ENCODE assay signal across 11 cellular contexts in the genomic region with DNA sequence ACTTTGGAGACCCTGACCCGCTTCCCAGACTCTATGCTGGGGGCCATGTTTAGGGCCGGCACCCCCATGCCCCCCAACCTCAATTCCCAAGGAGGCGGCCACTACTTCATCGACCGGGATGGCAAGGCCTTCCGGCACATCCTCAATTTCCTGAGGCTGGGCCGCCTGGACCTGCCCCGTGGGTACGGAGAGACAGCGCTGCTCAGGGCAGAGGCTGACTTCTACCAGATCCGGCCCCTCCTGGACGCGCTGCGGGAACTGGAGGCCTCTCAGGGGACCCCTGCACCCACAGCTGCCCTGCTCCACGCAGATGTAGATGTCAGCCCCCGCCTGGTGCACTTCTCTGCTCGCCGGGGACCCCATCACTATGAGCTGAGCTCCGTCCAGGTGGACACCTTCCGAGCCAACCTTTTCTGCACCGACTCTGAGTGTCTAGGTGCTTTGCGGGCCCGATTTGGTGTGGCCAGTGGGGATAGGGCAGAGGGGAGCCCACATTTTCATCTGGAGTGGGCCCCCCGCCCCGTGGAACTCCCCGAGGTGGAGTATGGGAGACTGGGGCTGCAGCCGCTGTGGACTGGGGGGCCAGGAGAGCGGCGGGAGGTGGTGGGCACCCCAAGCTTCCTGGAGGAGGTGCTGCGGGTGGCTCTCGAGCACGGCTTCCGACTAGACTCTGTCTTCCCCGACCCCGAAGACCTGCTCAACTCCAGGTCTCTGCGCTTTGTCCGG. TPM values are rescaled to one million over a fixed set of nuclear protein-coding genes. Genes with fewer than 3 reads are reported as not detected.
A peak's percentile ranks its signal among the peaks of the same experiment; 100 is the strongest.
DNase-seq lines count a peak whose midpoint lies in the region; ATAC-seq, FAIRE-seq and TF ChIP-seq lines count a peak whose summit lies in the region.
"Had no signal": no experiment of that assay in that cellular context is flagged by ENCODE, and none has a peak within 500 bp of the region (broad histone marks: within the 10 kb centered on the region; RNA-seq: fewer than 3 reads in every experiment).

No MANE protein-coding gene starts in this region.

- no peak overlapping the region for H2AFZ ChIP-seq in HepG2 (ENCODE audit: low read length)

- H3K4me3 Mint-ChIP-seq in T-helper 1 cell treated with Interleukin-12 subunit alpha and Interleukin-12 subunit beta and Interleukin-4 antibody, amounts not matched to agents 30 μg/mL and 1 μg/mL, for 36 hours = peak overlapping the region; percentile 87

- peak overlapping the region; percentile 97 for H3K4me3 ChIP-seq in adipocyte (ENCODE audit: low read length)
- peak overlapping the region; percentile 64 to 88 (median 87); a peak in 3 of 6 replicates for H3K4me3 ChIP-seq in HepG2 (replicated peaks in 1 of 3; ENCODE audit: insufficient read depth in 1 of 3, low read depth in 2 of 3, low read length in 3 of 3)
- peak overlapping the region; percentile 79 for H3K4me3 ChIP-seq in suprapubic skin

- peaks cover 13% of the 10 kb centered on the region; the same call in 1 of the 2 replicates for H4K20me1 ChIP-seq in HepG2 (ENCODE audit: insufficient read depth, low read length)

- peak overlapping the region; percentile 90 for H3K4me2 ChIP-seq in HepG2 (ENCODE audit: low read depth, low read length)

- no peak overlapping the region for H3K27ac ChIP-seq in HepG2 (ENCODE audit: extremely low read length, insufficient read depth, low read length)
- peak overlapping the region; percentile 97 for H3K27ac ChIP-seq in suprapubic skin

- POLR2A ChIA-PET in HepG2 (lab: Yijun Ruan, JAX) = interaction anchor here (1.6 to 7.0 kb wide), 2 partner anchors 24 to 51 kb away, joined by 4 to 44 read pairs; partner anchors contain the start of genes NEURL4 and TMEM256

- peak overlapping the region; percentile 100 for H3K9ac ChIP-seq in adipocyte (ENCODE audit: low read length)
- no peak overlapping the region for H3K9ac ChIP-seq in HepG2 (ENCODE audit: insufficient read depth, low read depth, low read length)

- H3K27me3 ChIP-seq in adipocyte (replicated peaks; ENCODE audit: control insufficient read depth, insufficient read depth, low read length) = no peaks in the 10 kb centered on the region
- peaks cover 0 to 5% of the 10 kb centered on the region in 2 experiments; a peak in 1 of 5 replicates for H3K27me3 ChIP-seq in HepG2 (ENCODE audit: control insufficient read depth in 1 of 2, insufficient read depth in 2 of 2, low read length in 2 of 2)
- H3K27me3 ChIP-seq in suprapubic skin = no peaks in the 10 kb centered on the region

- TF ChIP-seq POLR2A in HepG2 (IDR thresholded peaks at IDR 0.05; ENCODE audit: insufficient read depth in 1 of 2, low read depth in 2 of 2, low read length in 2 of 2) = no peak
- no peak for TF ChIP-seq POLR2A in suprapubic skin (IDR thresholded peaks at IDR 0.05)

- BruUV-seq in HepG2 (replicated peaks; lab: Mats Ljungman, UMichigan) = no TSS peak

- ATAC-seq in HepG2 (no peak), GM21526 (IDR thresholded peaks at IDR 0.05; ENCODE audit: low FRiP score, unreplicated experiment) (no peak)

- H3K36me3 ChIP-seq in adipocyte (ENCODE audit: control insufficient read depth, insufficient read depth, low read length, severe bottlenecking) = no peaks in the 10 kb centered on the region
- H3K36me3 ChIP-seq in HepG2 (replicated peaks in 1 of 2; ENCODE audit: control insufficient read depth in 1 of 2, insufficient read depth in 2 of 2, low read length in 2 of 2) = no peaks in the 10 kb centered on the region
- H3K36me3 ChIP-seq in suprapubic skin = no peaks in the 10 kb centered on the region

- peaks cover 27% of the 10 kb centered on the region for H3K36me3 Mint-ChIP-seq in T-helper 1 cell treated with Interleukin-12 subunit alpha and Interleukin-12 subunit beta and Interleukin-4 antibody, amounts not matched to agents 30 μg/mL and 1 μg/mL, for 36 hours (ENCODE audit: low read depth)

- TF ChIP-seq CTCF in HepG2 (CRISPR knock-in tag; IDR thresholded peaks at IDR 0.05) = no peak
- TF ChIP-seq CTCF in suprapubic skin (IDR thresholded peaks at IDR 0.05) = no peak

- H3K27me3 Mint-ChIP-seq in T-helper 1 cell treated with Interleukin-12 subunit alpha and Interleukin-12 subunit beta and Interleukin-4 antibody, amounts not matched to agents 30 μg/mL and 1 μg/mL, for 36 hours (ENCODE audit: low read depth) = no peaks in the 10 kb centered on the region

- FAIRE-seq in HepG2 (lab: Jason Lieb, UNC) (no peak), frontal cortex (lab: Jason Lieb, UNC) (no peak), GM19239 (lab: Jason Lieb, UNC) (no peak)
- FAIRE-seq: H54 had no signal

- H3K79me2 ChIP-seq in HepG2 (ENCODE audit: insufficient read depth, low read length) = no peaks in the 10 kb centered on the region

- CTCF ChIA-PET in HepG2 (lab: Yijun Ruan, JAX; ENCODE audit: low intra/inter-chr PET ratio, low total read pairs) = no interaction called here

- WGBS in HepG2 (ENCODE audit: low lambda C conversion rate) = 74% methylated on average over 15 of the region's 37 CpGs
- 68% methylated on average over 15 of the region's 37 CpGs for WGBS in suprapubic skin

- no peaks in the 10 kb centered on the region for H3K9me3 ChIP-seq in adipocyte (ENCODE audit: control insufficient read depth, low read length)
- no peaks in the 10 kb centered on the region for H3K9me3 ChIP-seq in HepG2 (ENCODE audit: low read length)
- H3K9me3 ChIP-seq in suprapubic skin = no peaks in the 10 kb centered on the region

- TF ChIP-seq EP300 in HepG2 (IDR thresholded peaks at IDR 0.05; ENCODE audit: low read depth in 2 of 2, low read length in 2 of 2) (no peak), HepG2 (CRISPR knock-in tag; IDR thresholded peaks at IDR 0.05; ENCODE audit: borderline replicate concordance) (no peak), suprapubic skin (IDR thresholded peaks at IDR 0.05) (no peak)

- peaks cover 53% of the 10 kb centered on the region for H3K4me1 ChIP-seq in adipocyte (ENCODE audit: control insufficient read depth, insufficient read depth, low read length)
- peaks cover 46% of the 10 kb centered on the region for H3K4me1 ChIP-seq in HepG2 (ENCODE audit: insufficient read depth, low read length)
- peaks cover 74% of the 10 kb centered on the region for H3K4me1 ChIP-seq in suprapubic skin

- intact Hi-C loops in HepG2 (cut with micrococcal nuclease; ENCODE audit: unreplicated experiment) = loop anchor here (5.0 to 10.0 kb wide), 2 partner anchors 212 to 306 kb away; partner anchors contain the start of gene SENP3

- H3K9me3 Mint-ChIP-seq in T-helper 1 cell treated with Interleukin-12 subunit alpha and Interleukin-12 subunit beta and Interleukin-4 antibody, amounts not matched to agents 30 μg/mL and 1 μg/mL, for 36 hours = no peaks in the 10 kb centered on the region

- TF ChIP-seq RAD21 in HepG2 (CRISPR knock-in tag; IDR thresholded peaks at IDR 0.05) = no peak

- DNase-seq in T-helper 1 cell (no peak), adipocyte (ENCODE audit: low read depth) (no peak), HepG2 (ENCODE audit: low spot score) (no peak), suprapubic skin (ENCODE audit: low spot score in 2 of 2) (peak in 1 of 2 donors; percentile 74), frontal cortex (ENCODE audit: low spot score in 2 of 2) (no peak), GM19239 (ENCODE audit: insufficient read length, low spot score) (no peak)
- DNase-seq: NCI-H2171 had no signal

- peaks cover 42% of the 10 kb centered on the region for H3K4me1 Mint-ChIP-seq in T-helper 1 cell treated with Interleukin-12 subunit alpha and Interleukin-12 subunit beta and Interleukin-4 antibody, amounts not matched to agents 30 μg/mL and 1 μg/mL, for 36 hours (ENCODE audit: low read depth)

- H3K27ac Mint-ChIP-seq in T-helper 1 cell treated with Interleukin-12 subunit alpha and Interleukin-12 subunit beta and Interleukin-4 antibody, amounts not matched to agents 30 μg/mL and 1 μg/mL, for 36 hours = peak overlapping the region; percentile 82

- in situ Hi-C loops in HepG2 (cut with HindIII; ENCODE audit: extremely low pct_ligation_motif_present, low pct_unique_long_range_greater_than_20kb) = no loop called here

RNA-seq across cellular contexts. Expression of gene KCTD11, which starts 1.1 kb away (rescaled TPM):
- total RNA-seq in HepG2 (2016; rRNA removed; fragmentation: Illumina TruSeq; extraction: Trizol) = 1.3 and 1.6 TPM in 2 replicates
- 0.30 and 0.44 TPM in 2 replicates for total RNA-seq in HepG2 (2016; cell fraction: cytosol; rRNA removed; fragmentation: Illumina TruSeq; extraction: Trizol; ENCODE audit: low read depth)
- total RNA-seq in HepG2 (2016; cell fraction: insoluble cytoplasmic fraction; rRNA removed; fragmentation: Illumina TruSeq; extraction: Trizol) = 0.79 and 1.5 TPM in 2 replicates
- total RNA-seq in HepG2 (2016; cell fraction: membrane; rRNA removed; fragmentation: Illumina TruSeq; extraction: Trizol) = 0.79 and 1.1 TPM in 2 replicates
- 0.93 and 1.2 TPM in 2 replicates for total RNA-seq in HepG2 (2016; cell fraction: nucleus; rRNA removed; fragmentation: Illumina TruSeq; extraction: Trizol)
- polyA plus RNA-seq in HepG2 (2011; rRNA removed) = 2.6 and 3.1 TPM in 2 replicates
- 2.7 and 2.8 TPM in 2 replicates for polyA plus RNA-seq in HepG2 (2011; cell fraction: cytosol; rRNA removed)
- polyA plus RNA-seq in HepG2 (2011; cell fraction: nucleus; rRNA removed) = 2.5 TPM in 2 replicates
- polyA plus RNA-seq in HepG2 (2012) = 1.4 and 1.8 TPM in 2 replicates
- 0.15 and 0.19 TPM in 2 replicates for polyA plus RNA-seq in HepG2 (2016; cell fraction: cytosol; fragmentation: Illumina TruSeq; extraction: Trizol; ENCODE audit: low read depth)
- polyA plus RNA-seq in HepG2 (2016; cell fraction: insoluble cytoplasmic fraction; fragmentation: Illumina TruSeq; extraction: Trizol; ENCODE audit: low read depth) = 1.0 and 1.3 TPM in 2 replicates
- polyA plus RNA-seq in HepG2 (2016; cell fraction: membrane; fragmentation: Illumina TruSeq; extraction: Trizol; ENCODE audit: low read depth) = 0.49 and 0.56 TPM in 2 replicates
- 1.6 and 1.7 TPM in 2 replicates for polyA plus RNA-seq in HepG2 (2016; cell fraction: nucleus; fragmentation: Illumina TruSeq; extraction: Trizol; ENCODE audit: insufficient read depth, low read depth)
- polyA minus RNA-seq in HepG2 (2011; rRNA and poly(A)+ RNA removed; ENCODE audit: low replicate concordance) = 4.4 and 4.6 TPM in 2 replicates
- polyA minus RNA-seq in HepG2 (2011; cell fraction: cytosol; rRNA and poly(A)+ RNA removed) = 1.8 and 2.1 TPM in 2 replicates
- polyA minus RNA-seq in HepG2 (2011; cell fraction: nucleus; rRNA and poly(A)+ RNA removed) = 2.9 and 3.0 TPM in 2 replicates
- total RNA-seq in suprapubic skin = 10 to 100 TPM in 3 of 4 donors, 1 to 10 TPM in 1; 9.1 to 50.1 (median 32.4) TPM
- 3.3 TPM for total RNA-seq in frontal cortex

RNA-seq across cellular contexts. Expression of gene TMEM95, which starts 1.9 kb away (rescaled TPM):
- total RNA-seq in HepG2 (2016; rRNA removed; fragmentation: Illumina TruSeq; extraction: Trizol) (not detected in 2 replicates), suprapubic skin (under 1 TPM in 1 of 4 donors, not detected in 3; 0.44 TPM), frontal cortex (not detected)
- total RNA-seq in HepG2 (2016; cell fraction: cytosol; rRNA removed; fragmentation: Illumina TruSeq; extraction: Trizol; ENCODE audit: low read depth) = not detected in 2 replicates
- total RNA-seq in HepG2 (2016; cell fraction: insoluble cytoplasmic fraction; rRNA removed; fragmentation: Illumina TruSeq; extraction: Trizol) = not detected in 2 replicates
- not detected in 2 replicates for total RNA-seq in HepG2 (2016; cell fraction: membrane; rRNA removed; fragmentation: Illumina TruSeq; extraction: Trizol)
- not detected in 2 replicates for total RNA-seq in HepG2 (2016; cell fraction: nucleus; rRNA removed; fragmentation: Illumina TruSeq; extraction: Trizol)
- polyA plus RNA-seq in HepG2 (2011; rRNA removed) = not detected in 2 replicates
- polyA plus RNA-seq in HepG2 (2011; cell fraction: cytosol; rRNA removed) = not detected in 2 replicates
- not detected in 2 replicates for polyA plus RNA-seq in HepG2 (2011; cell fraction: nucleus; rRNA removed)
- polyA plus RNA-seq in HepG2 (2012) = not detected in 2 replicates
- not detected in 2 replicates for polyA plus RNA-seq in HepG2 (2016; cell fraction: cytosol; fragmentation: Illumina TruSeq; extraction: Trizol; ENCODE audit: low read depth)
- polyA plus RNA-seq in HepG2 (2016; cell fraction: insoluble cytoplasmic fraction; fragmentation: Illumina TruSeq; extraction: Trizol; ENCODE audit: low read depth) = not detected in 2 replicates
- polyA plus RNA-seq in HepG2 (2016; cell fraction: membrane; fragmentation: Illumina TruSeq; extraction: Trizol; ENCODE audit: low read depth) = not detected in 2 replicates
- polyA plus RNA-seq in HepG2 (2016; cell fraction: nucleus; fragmentation: Illumina TruSeq; extraction: Trizol; ENCODE audit: insufficient read depth, low read depth) = not detected in 2 replicates
- polyA minus RNA-seq in HepG2 (2011; rRNA and poly(A)+ RNA removed; ENCODE audit: low replicate concordance) = not detected in 2 replicates
- polyA minus RNA-seq in HepG2 (2011; cell fraction: cytosol; rRNA and poly(A)+ RNA removed) = not detected in 2 replicates
- polyA minus RNA-seq in HepG2 (2011; cell fraction: nucleus; rRNA and poly(A)+ RNA removed) = 0.37 TPM in 1 of 2 replicates, not detected in the other
- total RNA-seq: omental fat pad had no signal

RNA-seq across cellular contexts. Expression of gene ACAP1, which starts 16.7 kb away (rescaled TPM):
- 1.3 TPM in 1 of 2 replicates, not detected in the other for total RNA-seq in HepG2 (2016; rRNA removed; fragmentation: Illumina TruSeq; extraction: Trizol)
- 4.2 and 4.3 TPM in 2 replicates for total RNA-seq in HepG2 (2016; cell fraction: cytosol; rRNA removed; fragmentation: Illumina TruSeq; extraction: Trizol; ENCODE audit: low read depth)
- 2.2 TPM in 1 of 2 replicates, not detected in the other for total RNA-seq in HepG2 (2016; cell fraction: insoluble cytoplasmic fraction; rRNA removed; fragmentation: Illumina TruSeq; extraction: Trizol)
- 2.8 and 4.1 TPM in 2 replicates for total RNA-seq in HepG2 (2016; cell fraction: membrane; rRNA removed; fragmentation: Illumina TruSeq; extraction: Trizol)
- not detected in 2 replicates for total RNA-seq in HepG2 (2016; cell fraction: nucleus; rRNA removed; fragmentation: Illumina TruSeq; extraction: Trizol)
- polyA plus RNA-seq in HepG2 (2011; rRNA removed) = 2.5 and 3.1 TPM in 2 replicates
- 2.2 and 2.5 TPM in 2 replicates for polyA plus RNA-seq in HepG2 (2011; cell fraction: cytosol; rRNA removed)
- 3.8 and 5.2 TPM in 2 replicates for polyA plus RNA-seq in HepG2 (2011; cell fraction: nucleus; rRNA removed)
- 3.7 and 6.1 TPM in 2 replicates for polyA plus RNA-seq in HepG2 (2012)
- polyA plus RNA-seq in HepG2 (2016; cell fraction: cytosol; fragmentation: Illumina TruSeq; extraction: Trizol; ENCODE audit: low read depth) = 2.3 and 3.5 TPM in 2 replicates
- polyA plus RNA-seq in HepG2 (2016; cell fraction: insoluble cytoplasmic fraction; fragmentation: Illumina TruSeq; extraction: Trizol; ENCODE audit: low read depth) = not detected in 2 replicates
- 0.87 TPM in 1 of 2 replicates, not detected in the other for polyA plus RNA-seq in HepG2 (2016; cell fraction: membrane; fragmentation: Illumina TruSeq; extraction: Trizol; ENCODE audit: low read depth)
- 1.2 and 2.1 TPM in 2 replicates for polyA plus RNA-seq in HepG2 (2016; cell fraction: nucleus; fragmentation: Illumina TruSeq; extraction: Trizol; ENCODE audit: insufficient read depth, low read depth)
- polyA minus RNA-seq in HepG2 (2011; rRNA and poly(A)+ RNA removed; ENCODE audit: low replicate concordance) = 0.12 TPM in 1 of 2 replicates, not detected in the other
- polyA minus RNA-seq in HepG2 (2011; cell fraction: cytosol; rRNA and poly(A)+ RNA removed) = not detected in 2 replicates
- polyA minus RNA-seq in HepG2 (2011; cell fraction: nucleus; rRNA and poly(A)+ RNA removed) = not detected in 2 replicates
- total RNA-seq in suprapubic skin = 10 to 100 TPM in 1 of 4 donors, 1 to 10 TPM in 2, under 1 TPM in 1; 0.70 to 12.4 (median 4.5) TPM
- total RNA-seq in frontal cortex = 0.41 TPM

RNA-seq across cellular contexts. Expression of gene NEURL4, which starts 23.9 kb away (rescaled TPM):
- 6.7 and 15.7 TPM in 2 replicates for total RNA-seq in HepG2 (2016; rRNA removed; fragmentation: Illumina TruSeq; extraction: Trizol)
- 2.2 and 2.3 TPM in 2 replicates for total RNA-seq in HepG2 (2016; cell fraction: cytosol; rRNA removed; fragmentation: Illumina TruSeq; extraction: Trizol; ENCODE audit: low read depth)
- total RNA-seq in HepG2 (2016; cell fraction: insoluble cytoplasmic fraction; rRNA removed; fragmentation: Illumina TruSeq; extraction: Trizol) = 4.5 and 17.1 TPM in 2 replicates
- 3.5 and 4.6 TPM in 2 replicates for total RNA-seq in HepG2 (2016; cell fraction: membrane; rRNA removed; fragmentation: Illumina TruSeq; extraction: Trizol)
- total RNA-seq in HepG2 (2016; cell fraction: nucleus; rRNA removed; fragmentation: Illumina TruSeq; extraction: Trizol) = 28.3 and 30.1 TPM in 2 replicates
- polyA plus RNA-seq in HepG2 (2011; rRNA removed) = 14.8 and 15.3 TPM in 2 replicates
- polyA plus RNA-seq in HepG2 (2011; cell fraction: cytosol; rRNA removed) = 5.0 and 5.4 TPM in 2 replicates
- 162 and 199 TPM in 2 replicates for polyA plus RNA-seq in HepG2 (2011; cell fraction: nucleus; rRNA removed)
- 12.4 and 15.4 TPM in 2 replicates for polyA plus RNA-seq in HepG2 (2012)
- 0.95 and 1.2 TPM in 2 replicates for polyA plus RNA-seq in HepG2 (2016; cell fraction: cytosol; fragmentation: Illumina TruSeq; extraction: Trizol; ENCODE audit: low read depth)
- polyA plus RNA-seq in HepG2 (2016; cell fraction: insoluble cytoplasmic fraction; fragmentation: Illumina TruSeq; extraction: Trizol; ENCODE audit: low read depth) = 4.4 and 6.1 TPM in 2 replicates
- polyA plus RNA-seq in HepG2 (2016; cell fraction: membrane; fragmentation: Illumina TruSeq; extraction: Trizol; ENCODE audit: low read depth) = 1.1 and 1.9 TPM in 2 replicates
- polyA plus RNA-seq in HepG2 (2016; cell fraction: nucleus; fragmentation: Illumina TruSeq; extraction: Trizol; ENCODE audit: insufficient read depth, low read depth) = 84.2 and 94.7 TPM in 2 replicates
- polyA minus RNA-seq in HepG2 (2011; rRNA and poly(A)+ RNA removed; ENCODE audit: low replicate concordance) = 25.4 and 35.0 TPM in 2 replicates
- polyA minus RNA-seq in HepG2 (2011; cell fraction: cytosol; rRNA and poly(A)+ RNA removed) = 3.8 and 5.9 TPM in 2 replicates
- polyA minus RNA-seq in HepG2 (2011; cell fraction: nucleus; rRNA and poly(A)+ RNA removed) = 43.5 and 53.5 TPM in 2 replicates
- 10 to 100 TPM; 11.7 to 51.3 (median 20.6) TPM for total RNA-seq in suprapubic skin
- total RNA-seq in frontal cortex = 44.8 TPM

RNA-seq across cellular contexts. Expression of gene TNK1, which starts 27.8 kb away (rescaled TPM):
- total RNA-seq in HepG2 (2016; rRNA removed; fragmentation: Illumina TruSeq; extraction: Trizol) (1.7 and 2.0 TPM in 2 replicates), suprapubic skin (10 to 100 TPM; 15.3 to 42.9 (median 20.7) TPM), frontal cortex (0.82 TPM)
- total RNA-seq in HepG2 (2016; cell fraction: cytosol; rRNA removed; fragmentation: Illumina TruSeq; extraction: Trizol; ENCODE audit: low read depth) = 0.71 and 1.2 TPM in 2 replicates
- total RNA-seq in HepG2 (2016; cell fraction: insoluble cytoplasmic fraction; rRNA removed; fragmentation: Illumina TruSeq; extraction: Trizol) = 2.0 and 2.8 TPM in 2 replicates
- total RNA-seq in HepG2 (2016; cell fraction: membrane; rRNA removed; fragmentation: Illumina TruSeq; extraction: Trizol) = 0.71 and 0.76 TPM in 2 replicates
- total RNA-seq in HepG2 (2016; cell fraction: nucleus; rRNA removed; fragmentation: Illumina TruSeq; extraction: Trizol) = 2.0 and 3.9 TPM in 2 replicates
- polyA plus RNA-seq in HepG2 (2011; rRNA removed) = 3.5 and 3.7 TPM in 2 replicates
- polyA plus RNA-seq in HepG2 (2011; cell fraction: cytosol; rRNA removed) = 3.3 and 6.1 TPM in 2 replicates
- 10.9 and 13.6 TPM in 2 replicates for polyA plus RNA-seq in HepG2 (2011; cell fraction: nucleus; rRNA removed)
- polyA plus RNA-seq in HepG2 (2012) = 1.6 and 2.2 TPM in 2 replicates
- polyA plus RNA-seq in HepG2 (2016; cell fraction: cytosol; fragmentation: Illumina TruSeq; extraction: Trizol; ENCODE audit: low read depth) = 0.31 and 0.40 TPM in 2 replicates
- polyA plus RNA-seq in HepG2 (2016; cell fraction: insoluble cytoplasmic fraction; fragmentation: Illumina TruSeq; extraction: Trizol; ENCODE audit: low read depth) = 2.1 and 2.7 TPM in 2 replicates
- 0.56 and 0.62 TPM in 2 replicates for polyA plus RNA-seq in HepG2 (2016; cell fraction: membrane; fragmentation: Illumina TruSeq; extraction: Trizol; ENCODE audit: low read depth)
- 6.2 and 6.7 TPM in 2 replicates for polyA plus RNA-seq in HepG2 (2016; cell fraction: nucleus; fragmentation: Illumina TruSeq; extraction: Trizol; ENCODE audit: insufficient read depth, low read depth)
- polyA minus RNA-seq in HepG2 (2011; rRNA and poly(A)+ RNA removed; ENCODE audit: low replicate concordance) = 11.2 and 22.8 TPM in 2 replicates
- polyA minus RNA-seq in HepG2 (2011; cell fraction: cytosol; rRNA and poly(A)+ RNA removed) = 2.6 and 2.9 TPM in 2 replicates
- 8.7 and 9.3 TPM in 2 replicates for polyA minus RNA-seq in HepG2 (2011; cell fraction: nucleus; rRNA and poly(A)+ RNA removed)
